In the genomic region with DNA sequence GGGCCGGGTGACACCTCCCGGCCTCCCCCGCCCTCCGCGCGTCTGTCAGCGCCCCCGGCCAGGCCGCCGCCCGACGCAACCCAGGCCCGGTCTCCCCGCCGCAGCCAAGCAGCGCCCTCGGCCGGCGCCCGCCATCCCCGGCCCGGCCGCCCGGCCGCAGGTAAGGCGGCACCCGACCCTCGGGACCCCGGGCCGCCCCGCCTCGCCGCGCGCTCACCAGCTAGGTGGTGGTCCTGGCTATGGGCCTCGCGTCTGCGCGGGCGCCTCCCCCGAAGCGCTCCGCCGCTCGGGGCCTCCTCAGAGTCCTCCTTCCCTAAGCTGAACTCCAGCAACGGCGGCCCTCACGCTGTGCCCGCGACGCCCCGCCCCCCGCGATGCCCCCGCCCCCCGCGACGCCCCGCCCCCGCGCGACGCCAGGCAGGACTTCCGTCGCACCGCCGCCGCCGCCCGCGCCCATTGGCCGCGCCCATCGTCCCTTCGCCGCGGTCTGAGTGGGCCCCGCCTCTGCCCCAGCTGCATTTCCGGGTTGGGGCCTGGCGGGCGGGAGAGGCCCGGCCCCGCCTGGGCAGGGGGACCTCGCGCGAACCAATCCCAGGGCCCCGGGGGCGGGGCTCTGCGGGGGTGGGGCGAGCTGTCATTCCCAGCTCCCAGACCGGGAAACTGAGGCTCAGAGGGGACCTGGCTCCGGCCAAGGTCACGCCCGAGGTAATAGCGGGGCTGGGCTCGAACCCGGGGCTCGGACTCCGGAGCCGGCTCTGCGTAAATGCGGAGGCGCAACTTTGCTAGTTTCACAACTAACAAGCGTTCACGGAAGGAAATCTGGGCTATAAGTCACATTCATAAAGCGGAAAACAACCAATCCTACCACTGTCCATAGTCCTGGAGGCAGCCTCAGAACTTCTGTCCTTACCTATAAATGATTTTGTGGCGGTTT, we compare ENCODE assay signal across 1 cellular context.
A peak's percentile ranks its signal among the peaks of the same experiment; 100 is the strongest.
TF ChIP-seq lines count a peak whose summit lies in the region.

No MANE protein-coding gene starts in this region.

TF ChIP-seq in HepG2, 621 proteins besides CTCF, POLR2A, EP300 and RAD21 (continued from another document and continues in another):
- TF ChIP-seq RARA (CRISPR knock-in tag; IDR thresholded peaks at IDR 0.05) (no peak), ZNF432 (CRISPR knock-in tag; IDR thresholded peaks at IDR 0.05; ENCODE audit: borderline replicate concordance) (no peak), ZNF530 (CRISPR knock-in tag; IDR thresholded peaks at IDR 0.05; ENCODE audit: low read depth) (no peak), HNRNPUL1 (IDR thresholded peaks at IDR 0.05; ENCODE audit: low read depth, low read length) (no peak), TSC22D2 (CRISPR knock-in tag; IDR thresholded peaks at IDR 0.05; ENCODE audit: borderline replicate concordance) (no peak), DNMT3B (CRISPR knock-in tag; conservative IDR thresholded peaks at IDR 0.05) (no peak), ZNF674 (CRISPR knock-in tag; IDR thresholded peaks at IDR 0.05; ENCODE audit: low read depth) (no peak), ZNF672 (CRISPR knock-in tag; IDR thresholded peaks at IDR 0.05) (no peak), ZNF296 (CRISPR knock-in tag; conservative IDR thresholded peaks at IDR 0.05) (no peak), ZNF850 (CRISPR knock-in tag; conservative IDR thresholded peaks at IDR 0.05) (no peak), SP1 (IDR thresholded peaks at IDR 0.05) (no peak), SP1 (CRISPR knock-in tag; IDR thresholded peaks at IDR 0.05) (peak; percentile 82), SNAI1 (CRISPR knock-in tag; IDR thresholded peaks at IDR 0.05; ENCODE audit: borderline replicate concordance) (no peak), ZNF138 (CRISPR knock-in tag; IDR thresholded peaks at IDR 0.05; ENCODE audit: low read depth) (no peak), NCOA5 (CRISPR knock-in tag; IDR thresholded peaks at IDR 0.05) (no peak), ZFY (CRISPR knock-in tag; IDR thresholded peaks at IDR 0.05) (peak; percentile 70), REXO4 (CRISPR knock-in tag; IDR thresholded peaks at IDR 0.05; ENCODE audit: borderline replicate concordance) (no peak), RARG (CRISPR knock-in tag; IDR thresholded peaks at IDR 0.05; ENCODE audit: low read depth) (no peak), ZNF629 (CRISPR knock-in tag; conservative IDR thresholded peaks at IDR 0.05) (peak; percentile 94), ZMYM2 (CRISPR knock-in tag; IDR thresholded peaks at IDR 0.05) (no peak), SPEN (CRISPR knock-in tag; IDR thresholded peaks at IDR 0.05; ENCODE audit: low read depth) (peak; percentile 65; the same call in 1 of the 2 replicates), NFKB2 (CRISPR knock-in tag; IDR thresholded peaks at IDR 0.05; ENCODE audit: borderline replicate concordance) (no peak)
- TF ChIP-seq, protein P1, sequence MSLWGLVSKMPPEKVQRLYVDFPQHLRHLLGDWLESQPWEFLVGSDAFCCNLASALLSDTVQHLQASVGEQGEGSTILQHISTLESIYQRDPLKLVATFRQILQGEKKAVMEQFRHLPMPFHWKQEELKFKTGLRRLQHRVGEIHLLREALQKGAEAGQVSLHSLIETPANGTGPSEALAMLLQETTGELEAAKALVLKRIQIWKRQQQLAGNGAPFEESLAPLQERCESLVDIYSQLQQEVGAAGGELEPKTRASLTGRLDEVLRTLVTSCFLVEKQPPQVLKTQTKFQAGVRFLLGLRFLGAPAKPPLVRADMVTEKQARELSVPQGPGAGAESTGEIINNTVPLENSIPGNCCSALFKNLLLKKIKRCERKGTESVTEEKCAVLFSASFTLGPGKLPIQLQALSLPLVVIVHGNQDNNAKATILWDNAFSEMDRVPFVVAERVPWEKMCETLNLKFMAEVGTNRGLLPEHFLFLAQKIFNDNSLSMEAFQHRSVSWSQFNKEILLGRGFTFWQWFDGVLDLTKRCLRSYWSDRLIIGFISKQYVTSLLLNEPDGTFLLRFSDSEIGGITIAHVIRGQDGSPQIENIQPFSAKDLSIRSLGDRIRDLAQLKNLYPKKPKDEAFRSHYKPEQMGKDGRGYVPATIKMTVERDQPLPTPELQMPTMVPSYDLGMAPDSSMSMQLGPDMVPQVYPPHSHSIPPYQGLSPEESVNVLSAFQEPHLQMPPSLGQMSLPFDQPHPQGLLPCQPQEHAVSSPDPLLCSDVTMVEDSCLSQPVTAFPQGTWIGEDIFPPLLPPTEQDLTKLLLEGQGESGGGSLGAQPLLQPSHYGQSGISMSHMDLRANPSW (CRISPR knock-in tag; IDR thresholded peaks at IDR 0.05; ENCODE audit: borderline replicate concordance), result no peak
- TF ChIP-seq, protein P2, sequence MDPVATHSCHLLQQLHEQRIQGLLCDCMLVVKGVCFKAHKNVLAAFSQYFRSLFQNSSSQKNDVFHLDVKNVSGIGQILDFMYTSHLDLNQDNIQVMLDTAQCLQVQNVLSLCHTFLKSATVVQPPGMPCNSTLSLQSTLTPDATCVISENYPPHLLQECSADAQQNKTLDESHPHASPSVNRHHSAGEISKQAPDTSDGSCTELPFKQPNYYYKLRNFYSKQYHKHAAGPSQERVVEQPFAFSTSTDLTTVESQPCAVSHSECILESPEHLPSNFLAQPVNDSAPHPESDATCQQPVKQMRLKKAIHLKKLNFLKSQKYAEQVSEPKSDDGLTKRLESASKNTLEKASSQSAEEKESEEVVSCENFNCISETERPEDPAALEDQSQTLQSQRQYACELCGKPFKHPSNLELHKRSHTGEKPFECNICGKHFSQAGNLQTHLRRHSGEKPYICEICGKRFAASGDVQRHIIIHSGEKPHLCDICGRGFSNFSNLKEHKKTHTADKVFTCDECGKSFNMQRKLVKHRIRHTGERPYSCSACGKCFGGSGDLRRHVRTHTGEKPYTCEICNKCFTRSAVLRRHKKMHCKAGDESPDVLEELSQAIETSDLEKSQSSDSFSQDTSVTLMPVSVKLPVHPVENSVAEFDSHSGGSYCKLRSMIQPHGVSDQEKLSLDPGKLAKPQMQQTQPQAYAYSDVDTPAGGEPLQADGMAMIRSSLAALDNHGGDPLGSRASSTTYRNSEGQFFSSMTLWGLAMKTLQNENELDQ (CRISPR knock-in tag; IDR thresholded peaks at IDR 0.05; ENCODE audit: borderline replicate concordance), result no peak
- TF ChIP-seq, protein P3, sequence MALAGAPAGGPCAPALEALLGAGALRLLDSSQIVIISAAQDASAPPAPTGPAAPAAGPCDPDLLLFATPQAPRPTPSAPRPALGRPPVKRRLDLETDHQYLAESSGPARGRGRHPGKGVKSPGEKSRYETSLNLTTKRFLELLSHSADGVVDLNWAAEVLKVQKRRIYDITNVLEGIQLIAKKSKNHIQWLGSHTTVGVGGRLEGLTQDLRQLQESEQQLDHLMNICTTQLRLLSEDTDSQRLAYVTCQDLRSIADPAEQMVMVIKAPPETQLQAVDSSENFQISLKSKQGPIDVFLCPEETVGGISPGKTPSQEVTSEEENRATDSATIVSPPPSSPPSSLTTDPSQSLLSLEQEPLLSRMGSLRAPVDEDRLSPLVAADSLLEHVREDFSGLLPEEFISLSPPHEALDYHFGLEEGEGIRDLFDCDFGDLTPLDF (CRISPR knock-in tag; IDR thresholded peaks at IDR 0.05), result peak; percentile 56; the same call in 1 of the 2 replicates
- TF ChIP-seq, protein P4, sequence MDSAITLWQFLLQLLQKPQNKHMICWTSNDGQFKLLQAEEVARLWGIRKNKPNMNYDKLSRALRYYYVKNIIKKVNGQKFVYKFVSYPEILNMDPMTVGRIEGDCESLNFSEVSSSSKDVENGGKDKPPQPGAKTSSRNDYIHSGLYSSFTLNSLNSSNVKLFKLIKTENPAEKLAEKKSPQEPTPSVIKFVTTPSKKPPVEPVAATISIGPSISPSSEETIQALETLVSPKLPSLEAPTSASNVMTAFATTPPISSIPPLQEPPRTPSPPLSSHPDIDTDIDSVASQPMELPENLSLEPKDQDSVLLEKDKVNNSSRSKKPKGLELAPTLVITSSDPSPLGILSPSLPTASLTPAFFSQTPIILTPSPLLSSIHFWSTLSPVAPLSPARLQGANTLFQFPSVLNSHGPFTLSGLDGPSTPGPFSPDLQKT (CRISPR knock-in tag; IDR thresholded peaks at IDR 0.05; ENCODE audit: borderline replicate concordance), result no peak
- TF ChIP-seq, protein P5, sequence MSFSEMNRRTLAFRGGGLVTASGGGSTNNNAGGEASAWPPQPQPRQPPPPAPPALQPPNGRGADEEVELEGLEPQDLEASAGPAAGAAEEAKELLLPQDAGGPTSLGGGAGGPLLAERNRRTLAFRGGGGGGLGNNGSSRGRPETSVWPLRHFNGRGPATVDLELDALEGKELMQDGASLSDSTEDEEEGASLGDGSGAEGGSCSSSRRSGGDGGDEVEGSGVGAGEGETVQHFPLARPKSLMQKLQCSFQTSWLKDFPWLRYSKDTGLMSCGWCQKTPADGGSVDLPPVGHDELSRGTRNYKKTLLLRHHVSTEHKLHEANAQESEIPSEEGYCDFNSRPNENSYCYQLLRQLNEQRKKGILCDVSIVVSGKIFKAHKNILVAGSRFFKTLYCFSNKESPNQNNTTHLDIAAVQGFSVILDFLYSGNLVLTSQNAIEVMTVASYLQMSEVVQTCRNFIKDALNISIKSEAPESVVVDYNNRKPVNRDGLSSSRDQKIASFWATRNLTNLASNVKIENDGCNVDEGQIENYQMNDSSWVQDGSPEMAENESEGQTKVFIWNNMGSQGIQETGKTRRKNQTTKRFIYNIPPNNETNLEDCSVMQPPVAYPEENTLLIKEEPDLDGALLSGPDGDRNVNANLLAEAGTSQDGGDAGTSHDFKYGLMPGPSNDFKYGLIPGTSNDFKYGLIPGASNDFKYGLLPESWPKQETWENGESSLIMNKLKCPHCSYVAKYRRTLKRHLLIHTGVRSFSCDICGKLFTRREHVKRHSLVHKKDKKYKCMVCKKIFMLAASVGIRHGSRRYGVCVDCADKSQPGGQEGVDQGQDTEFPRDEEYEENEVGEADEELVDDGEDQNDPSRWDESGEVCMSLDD (CRISPR knock-in tag; IDR thresholded peaks at IDR 0.05; ENCODE audit: borderline replicate concordance), result no peak
- TF ChIP-seq, protein P6, sequence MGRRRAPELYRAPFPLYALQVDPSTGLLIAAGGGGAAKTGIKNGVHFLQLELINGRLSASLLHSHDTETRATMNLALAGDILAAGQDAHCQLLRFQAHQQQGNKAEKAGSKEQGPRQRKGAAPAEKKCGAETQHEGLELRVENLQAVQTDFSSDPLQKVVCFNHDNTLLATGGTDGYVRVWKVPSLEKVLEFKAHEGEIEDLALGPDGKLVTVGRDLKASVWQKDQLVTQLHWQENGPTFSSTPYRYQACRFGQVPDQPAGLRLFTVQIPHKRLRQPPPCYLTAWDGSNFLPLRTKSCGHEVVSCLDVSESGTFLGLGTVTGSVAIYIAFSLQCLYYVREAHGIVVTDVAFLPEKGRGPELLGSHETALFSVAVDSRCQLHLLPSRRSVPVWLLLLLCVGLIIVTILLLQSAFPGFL (CRISPR knock-in tag; IDR thresholded peaks at IDR 0.05), result no peak
- TF ChIP-seq, protein P7, sequence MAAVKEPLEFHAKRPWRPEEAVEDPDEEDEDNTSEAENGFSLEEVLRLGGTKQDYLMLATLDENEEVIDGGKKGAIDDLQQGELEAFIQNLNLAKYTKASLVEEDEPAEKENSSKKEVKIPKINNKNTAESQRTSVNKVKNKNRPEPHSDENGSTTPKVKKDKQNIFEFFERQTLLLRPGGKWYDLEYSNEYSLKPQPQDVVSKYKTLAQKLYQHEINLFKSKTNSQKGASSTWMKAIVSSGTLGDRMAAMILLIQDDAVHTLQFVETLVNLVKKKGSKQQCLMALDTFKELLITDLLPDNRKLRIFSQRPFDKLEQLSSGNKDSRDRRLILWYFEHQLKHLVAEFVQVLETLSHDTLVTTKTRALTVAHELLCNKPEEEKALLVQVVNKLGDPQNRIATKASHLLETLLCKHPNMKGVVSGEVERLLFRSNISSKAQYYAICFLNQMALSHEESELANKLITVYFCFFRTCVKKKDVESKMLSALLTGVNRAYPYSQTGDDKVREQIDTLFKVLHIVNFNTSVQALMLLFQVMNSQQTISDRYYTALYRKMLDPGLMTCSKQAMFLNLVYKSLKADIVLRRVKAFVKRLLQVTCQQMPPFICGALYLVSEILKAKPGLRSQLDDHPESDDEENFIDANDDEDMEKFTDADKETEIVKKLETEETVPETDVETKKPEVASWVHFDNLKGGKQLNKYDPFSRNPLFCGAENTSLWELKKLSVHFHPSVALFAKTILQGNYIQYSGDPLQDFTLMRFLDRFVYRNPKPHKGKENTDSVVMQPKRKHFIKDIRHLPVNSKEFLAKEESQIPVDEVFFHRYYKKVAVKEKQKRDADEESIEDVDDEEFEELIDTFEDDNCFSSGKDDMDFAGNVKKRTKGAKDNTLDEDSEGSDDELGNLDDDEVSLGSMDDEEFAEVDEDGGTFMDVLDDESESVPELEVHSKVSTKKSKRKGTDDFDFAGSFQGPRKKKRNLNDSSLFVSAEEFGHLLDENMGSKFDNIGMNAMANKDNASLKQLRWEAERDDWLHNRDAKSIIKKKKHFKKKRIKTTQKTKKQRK (IDR thresholded peaks at IDR 0.05; ENCODE audit: low read length), result no peak
- TF ChIP-seq, protein P8, sequence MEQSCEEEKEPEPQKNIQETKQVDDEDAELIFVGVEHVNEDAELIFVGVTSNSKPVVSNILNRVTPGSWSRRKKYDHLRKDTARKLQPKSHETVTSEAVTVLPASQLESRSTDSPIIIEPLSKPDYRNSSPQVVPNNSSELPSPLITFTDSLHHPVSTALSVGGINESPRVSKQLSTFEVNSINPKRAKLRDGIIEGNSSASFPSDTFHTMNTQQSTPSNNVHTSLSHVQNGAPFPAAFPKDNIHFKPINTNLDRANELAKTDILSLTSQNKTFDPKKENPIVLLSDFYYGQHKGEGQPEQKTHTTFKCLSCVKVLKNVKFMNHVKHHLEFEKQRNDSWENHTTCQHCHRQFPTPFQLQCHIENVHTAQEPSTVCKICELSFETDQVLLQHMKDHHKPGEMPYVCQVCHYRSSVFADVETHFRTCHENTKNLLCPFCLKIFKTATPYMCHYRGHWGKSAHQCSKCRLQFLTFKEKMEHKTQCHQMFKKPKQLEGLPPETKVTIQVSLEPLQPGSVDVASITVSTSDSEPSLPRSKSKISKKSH (CRISPR knock-in tag; IDR thresholded peaks at IDR 0.05; ENCODE audit: borderline replicate concordance), result no peak
- TF ChIP-seq, protein P9, sequence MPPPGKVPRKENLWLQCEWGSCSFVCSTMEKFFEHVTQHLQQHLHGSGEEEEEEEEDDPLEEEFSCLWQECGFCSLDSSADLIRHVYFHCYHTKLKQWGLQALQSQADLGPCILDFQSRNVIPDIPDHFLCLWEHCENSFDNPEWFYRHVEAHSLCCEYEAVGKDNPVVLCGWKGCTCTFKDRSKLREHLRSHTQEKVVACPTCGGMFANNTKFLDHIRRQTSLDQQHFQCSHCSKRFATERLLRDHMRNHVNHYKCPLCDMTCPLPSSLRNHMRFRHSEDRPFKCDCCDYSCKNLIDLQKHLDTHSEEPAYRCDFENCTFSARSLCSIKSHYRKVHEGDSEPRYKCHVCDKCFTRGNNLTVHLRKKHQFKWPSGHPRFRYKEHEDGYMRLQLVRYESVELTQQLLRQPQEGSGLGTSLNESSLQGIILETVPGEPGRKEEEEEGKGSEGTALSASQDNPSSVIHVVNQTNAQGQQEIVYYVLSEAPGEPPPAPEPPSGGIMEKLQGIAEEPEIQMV (CRISPR knock-in tag; IDR thresholded peaks at IDR 0.05; ENCODE audit: low read depth), result no peak
